Comparison of ENCODE assay signal across 23 cellular contexts in the genomic region with DNA sequence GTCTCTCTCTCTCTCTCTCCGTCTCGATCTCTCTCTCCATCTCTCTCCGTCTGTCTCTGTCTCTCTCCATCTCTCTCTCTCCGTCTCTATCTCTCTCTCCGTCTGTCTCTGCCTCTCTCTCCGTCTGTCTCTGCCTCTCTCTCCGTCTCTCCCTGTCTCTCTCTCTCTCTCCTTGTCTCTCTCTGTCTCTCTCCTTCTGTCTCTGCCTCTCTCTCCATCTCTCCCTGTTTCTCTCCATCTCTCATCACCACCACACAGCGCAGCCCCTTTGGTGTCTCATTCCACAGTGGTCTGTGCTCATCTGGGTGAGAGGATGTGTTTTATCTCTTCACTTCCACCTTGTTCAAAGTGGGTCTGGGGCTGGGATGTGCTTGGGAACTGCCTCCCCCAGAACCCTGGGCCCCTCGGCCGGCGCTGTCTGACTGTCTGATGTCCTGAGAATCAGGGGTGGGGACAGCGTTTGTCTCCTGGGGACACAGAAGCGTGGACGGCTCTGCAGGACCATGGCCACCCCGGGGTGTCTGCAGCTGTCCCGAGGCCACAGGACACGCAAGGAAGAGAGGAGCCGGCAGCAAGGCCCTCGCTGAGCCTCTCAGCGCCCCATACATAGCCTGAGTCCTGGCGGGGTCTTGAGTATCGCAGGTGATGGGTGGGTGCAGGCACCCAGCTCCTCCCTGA. TPM values are rescaled to one million over a fixed set of nuclear protein-coding genes. Genes with fewer than 3 reads are reported as not detected.
"Had no signal": no experiment of that assay in that cellular context is flagged by ENCODE, and none has a peak within 500 bp of the region (broad histone marks: within the 10 kb centered on the region; RNA-seq: fewer than 3 reads in every experiment).

No MANE protein-coding gene starts in this region.

- ATAC-seq: activated CD8-positive, alpha-beta memory T cell treated with anti-CD3 and anti-CD28 coated beads, Interleukin-2, amount 10 ng/mL, durations not matched to agents 7 days and 5 days; activated naive CD8-positive, alpha-beta T cell treated with anti-CD3 and anti-CD28 coated beads, Interleukin-2, amount 50 U/mL, for 24 hours; Panc1; T-helper 17 cell; WTC11 had no signal

- DNase-seq: activated CD4-positive, alpha-beta T cell treated with anti-CD3 and anti-CD28 coated beads for 48 hours; activated CD4-positive, alpha-beta T cell treated with anti-CD3 and anti-CD28 coated beads, Interleukin-2, amount 50 U/mL, for 4 hours; activated CD4-positive, CD25-positive, alpha-beta regulatory T cell treated with anti-CD3 and anti-CD28 coated beads, Interleukin-2, amount 50 U/mL, for 72 hours; activated CD8-positive, alpha-beta memory T cell treated with anti-CD3 and anti-CD28 coated beads, Interleukin-2, amount 10 ng/mL, durations not matched to agents 7 days and 5 days; activated effector memory CD4-positive, alpha-beta T cell treated with Interleukin-2 at 50 U/mL for 16 hours; activated naive CD4-positive, alpha-beta T cell; activated naive CD8-positive, alpha-beta T cell treated with anti-CD3 and anti-CD28 coated beads, Interleukin-2, amount 50 U/mL, for 24 hours; activated T-cell treated with anti-CD3 and anti-CD28 coated beads, Interleukin-2, amount 50 U/mL, for 24 hours; amygdala; KG1; NCI-H1092; NCI-H2171; NCI-H2227 treated with DMSO at 0.1 percent for 48 hours; NCI-H446 treated with DMSO at 0.1 percent for 48 hours; NCI-H526; NCI-H82; RPMI8226; SHP77 treated with DMSO at 0.1 percent for 48 hours; T-helper 17 cell; T-helper 9 cell had no signal

RNA-seq across cellular contexts. Expression of gene C13orf46, which starts 40.2 kb away (rescaled TPM):
- total RNA-seq: SK-MEL-5 had no signal
